In genomic region chrX:50751091-50751490, GRCh38 we compare ENCODE assay signal across 27 cellular contexts.
"Had no signal": no experiment of that assay in that cellular context is flagged by ENCODE, and none has a peak within 500 bp of the region (broad histone marks: within the 10 kb centered on the region; RNA-seq: fewer than 3 reads in every experiment).

No MANE protein-coding gene starts in this region.

- H3K4me1 ChIP-seq: colonic mucosa, esophagus squamous epithelium, foreskin keratinocyte, gastrocnemius medialis, gastroesophageal sphincter, heart left ventricle, heart right ventricle had no signal

- H3K4me3 ChIP-seq: colonic mucosa, coronary artery, dorsolateral prefrontal cortex, esophagus muscularis mucosa, esophagus squamous epithelium, gastrocnemius medialis, gastroesophageal sphincter, heart left ventricle, heart right ventricle, hepatocyte had no signal

- H3K27ac ChIP-seq: colonic mucosa, coronary artery, epithelial cell of prostate, esophagus muscularis mucosa, esophagus squamous epithelium, foreskin keratinocyte, gastrocnemius medialis, gastroesophageal sphincter, heart left ventricle, heart right ventricle, hepatocyte had no signal

- H3K4me3 Mint-ChIP-seq: dendritic cell treated with granulocyte-macrophage colony-stimulating factor and Interleukin-4, amounts not matched to agents 40 ng/mL and 50 ng/mL, for 4 days; effector memory CD8-positive, alpha-beta T cell; endodermal cell had no signal

- H2AFZ ChIP-seq: hepatocyte had no signal

- DNase-seq: colonic mucosa; cortex of kidney; dermis blood vessel endothelial cell; dorsolateral prefrontal cortex; effector CD4-positive, alpha-beta T cell; effector CD8-positive, alpha-beta T cell; effector memory CD4-positive, alpha-beta T cell; effector memory CD8-positive, alpha-beta T cell; endodermal cell; erythroblast; esophagus squamous epithelium; foreskin fibroblast; foreskin keratinocyte; gastrocnemius medialis; glutamatergic neuron; head of caudate nucleus; heart left ventricle; heart right ventricle had no signal

- ATAC-seq: effector memory CD8-positive, alpha-beta T cell; esophagus mucosa; foreskin keratinocyte; gastrocnemius medialis; gastroesophageal sphincter; heart left ventricle; heart right ventricle had no signal

- H3K27ac Mint-ChIP-seq: dendritic cell treated with granulocyte-macrophage colony-stimulating factor and Interleukin-4, amounts not matched to agents 40 ng/mL and 50 ng/mL, for 4 days; effector memory CD8-positive, alpha-beta T cell; endodermal cell had no signal

- H3K79me2 ChIP-seq: hepatocyte had no signal

- H3K4me2 ChIP-seq: hepatocyte had no signal

- H3K36me3 ChIP-seq: colonic mucosa, esophagus muscularis mucosa, esophagus squamous epithelium, gastrocnemius medialis, gastroesophageal sphincter, heart left ventricle, heart right ventricle had no signal

- H3K4me1 Mint-ChIP-seq: endodermal cell had no signal

- FAIRE-seq: endometrium, frontal cortex had no signal

- H3K27me3 ChIP-seq: esophagus muscularis mucosa, esophagus squamous epithelium, foreskin keratinocyte, gastrocnemius medialis, gastroesophageal sphincter, hepatocyte had no signal

- H3K27me3 Mint-ChIP-seq: dendritic cell treated with granulocyte-macrophage colony-stimulating factor and Interleukin-4, amounts not matched to agents 40 ng/mL and 50 ng/mL, for 4 days had no signal

- H3K9me3 Mint-ChIP-seq: dendritic cell treated with granulocyte-macrophage colony-stimulating factor and Interleukin-4, amounts not matched to agents 40 ng/mL and 50 ng/mL, for 4 days; effector memory CD8-positive, alpha-beta T cell had no signal

- H3K9me3 ChIP-seq: colonic mucosa, esophagus muscularis mucosa, esophagus squamous epithelium, gastrocnemius medialis, gastroesophageal sphincter, heart left ventricle, heart right ventricle had no signal
